15 cellular contexts compared by ENCODE assay signal in the genomic region with DNA sequence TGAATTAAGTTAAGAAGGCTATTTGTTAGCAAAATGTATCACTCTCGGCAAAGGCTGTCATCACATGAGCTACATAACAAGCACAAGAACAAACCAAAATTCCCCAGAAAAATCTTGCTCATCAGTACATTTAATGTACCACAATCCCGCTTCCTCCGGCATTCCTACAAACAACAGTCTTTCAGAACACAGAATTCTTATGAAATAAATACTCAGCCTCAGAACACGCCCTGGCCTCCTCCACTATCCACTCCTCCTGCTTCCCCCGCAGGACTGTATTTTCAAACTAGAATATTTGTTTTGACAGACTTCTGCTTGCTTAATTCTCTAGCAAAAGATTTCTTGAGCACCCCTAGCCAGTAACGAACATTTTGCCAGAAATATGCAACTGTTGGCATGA.
A peak's percentile ranks its signal among the peaks of the same experiment; 100 is the strongest.
DNase-seq lines count a peak whose midpoint lies in the region; ATAC-seq and TF ChIP-seq lines count a peak whose summit lies in the region.
"Had no signal": no experiment of that assay in that cellular context is flagged by ENCODE, and none has a peak within 500 bp of the region (broad histone marks: within the 10 kb centered on the region; RNA-seq: fewer than 3 reads in every experiment).

No MANE protein-coding gene starts in this region.

- intact Hi-C loops in ascending aorta (cut with DNase I): loop anchor here (5.0 kb wide), 1 partner anchor 37 kb away; no protein-coding TSS in a partner anchor
- intact Hi-C loops in vagina (cut with DNase I): loop anchor here (10.0 kb wide), 1 partner anchor 130 kb away; no protein-coding TSS in a partner anchor

- H3K4me3 ChIP-seq in ascending aorta (peak overlapping the region in 1 of 2 donors; percentile 1), foreskin fibroblast (ENCODE audit: low read depth in 1 of 2, low read length in 2 of 2) (no peak overlapping the region), vagina (no peak overlapping the region)

- TF ChIP-seq POLR2A in vagina (IDR thresholded peaks at IDR 0.05): no peak

- no peaks in the 10 kb centered on the region for H3K27me3 ChIP-seq in ascending aorta
- no peaks in the 10 kb centered on the region for H3K27me3 ChIP-seq in vagina

- peak in 1 of 2 donors; percentile 67 for DNase-seq in ascending aorta (ENCODE audit: low spot score in 2 of 2)
- DNase-seq in foreskin fibroblast: peak; percentile 67 to 74
- DNase-seq in omental fat pad (ENCODE audit: low spot score): no peak
- DNase-seq in vagina (ENCODE audit: extremely low spot score in 2 of 2): no peak
- no peak for DNase-seq in NCI-H82 (lab: John Stamatoyannopoulos, UW)
- DNase-seq in activated CD8-positive, alpha-beta memory T cell treated with anti-CD3 and anti-CD28 coated beads, Interleukin-2, amount 50 U/mL, for 48 hours: no peak
- DNase-seq: activated CD4-positive, alpha-beta T cell treated with anti-CD3 and anti-CD28 coated beads for 48 hours; activated naive CD4-positive, alpha-beta T cell treated with anti-CD3 and anti-CD28 coated beads for 36 hours; effector CD8-positive, alpha-beta T cell; MM.1S; NCI-H526; stimulated activated CD4-positive, alpha-beta T cell treated with anti-CD3 and anti-CD28 coated beads, Interleukin-4, amount 100 ng/mL, for 4 hours; trophoblast cell had no signal

- TF ChIP-seq CTCF in ascending aorta (IDR thresholded peaks at IDR 0.05) (no peak), foreskin fibroblast (IDR thresholded peaks at IDR 0.05; ENCODE audit: low read depth, low read length) (no peak), omental fat pad (IDR thresholded peaks at IDR 0.05) (no peak), vagina (IDR thresholded peaks at IDR 0.05) (no peak)

- H3K4me1 ChIP-seq in ascending aorta: peaks cover 3 to 74% of the 10 kb centered on the region in 2 donors
- peaks cover 77% of the 10 kb centered on the region for H3K4me1 ChIP-seq in vagina

- peak; percentile 70 for ATAC-seq in omental fat pad (ENCODE audit: low FRiP score)
- no peak for ATAC-seq in HG02970 (IDR thresholded peaks at IDR 0.05; ENCODE audit: low FRiP score, unreplicated experiment)
- ATAC-seq: SK-N-SH treated with all-trans-retinoic acid at 6 μM for 48 hours had no signal

- no peaks in the 10 kb centered on the region for H3K36me3 ChIP-seq in ascending aorta
- no peaks in the 10 kb centered on the region for H3K36me3 ChIP-seq in vagina

- no peaks in the 10 kb centered on the region for H3K9me3 ChIP-seq in ascending aorta
- no peaks in the 10 kb centered on the region for H3K9me3 ChIP-seq in vagina

- peak overlapping the region; percentile 65 to 68 for H3K27ac ChIP-seq in ascending aorta
- peak overlapping the region; percentile 58 for H3K27ac ChIP-seq in vagina

Comparison
In these comparisons a context has a peak if more than half of its experiments do, and no peak if none do; other contexts are left out.
1. DNase-seq: peak in foreskin fibroblast (2 of 2); none in omental fat pad (single experiment), vagina (0 of 2), NCI-H82 (single experiment) and activated CD8-positive, alpha-beta memory T cell treated with anti-CD3 and anti-CD28 coated beads, Interleukin-2, amount 50 U/mL, for 48 hours (single experiment).